17 cellular contexts compared by ENCODE assay signal in genomic region chr2:10837532-10838266, GRCh38.
"Had no signal": no experiment of that assay in that cellular context is flagged by ENCODE, and none has a peak within 500 bp of the region (broad histone marks: within the 10 kb centered on the region; RNA-seq: fewer than 3 reads in every experiment).

No MANE protein-coding gene starts in this region.

- DNase-seq: effector memory CD8-positive, alpha-beta T cell; gastrocnemius medialis; islet precursor cell; mammary epithelial cell; naive thymus-derived CD4-positive, alpha-beta T cell; nephron progenitor cell; psoas muscle; retina; right lobe of liver; stimulated activated CD4-positive, alpha-beta T cell treated with anti-CD3 and anti-CD28 coated beads, Interleukin-4, amount 100 ng/mL, for 1 hour; stimulated activated CD8-positive, alpha-beta memory T cell treated with anti-CD3 and anti-CD28 coated beads, Interleukin-4, amount 100 ng/mL, for 48 hours; stimulated activated naive CD8-positive, alpha-beta T cell treated with anti-CD3 and anti-CD28 coated beads, Interleukin-15, Interleukin-2, amounts not matched to agents 100 U/mL and 50 U/mL, for 24 hours; thyroid gland had no signal

- H3K27me3 ChIP-seq: gastrocnemius medialis, right lobe of liver, thyroid gland had no signal

- H3K4me3 ChIP-seq: esophagus muscularis mucosa, gastrocnemius medialis, psoas muscle, right lobe of liver, suprapubic skin, thyroid gland had no signal

- H3K27ac ChIP-seq: epithelial cell of prostate, esophagus muscularis mucosa, gastrocnemius medialis, parathyroid adenoma, psoas muscle, right lobe of liver, suprapubic skin, thyroid gland had no signal
